In the genomic region with DNA sequence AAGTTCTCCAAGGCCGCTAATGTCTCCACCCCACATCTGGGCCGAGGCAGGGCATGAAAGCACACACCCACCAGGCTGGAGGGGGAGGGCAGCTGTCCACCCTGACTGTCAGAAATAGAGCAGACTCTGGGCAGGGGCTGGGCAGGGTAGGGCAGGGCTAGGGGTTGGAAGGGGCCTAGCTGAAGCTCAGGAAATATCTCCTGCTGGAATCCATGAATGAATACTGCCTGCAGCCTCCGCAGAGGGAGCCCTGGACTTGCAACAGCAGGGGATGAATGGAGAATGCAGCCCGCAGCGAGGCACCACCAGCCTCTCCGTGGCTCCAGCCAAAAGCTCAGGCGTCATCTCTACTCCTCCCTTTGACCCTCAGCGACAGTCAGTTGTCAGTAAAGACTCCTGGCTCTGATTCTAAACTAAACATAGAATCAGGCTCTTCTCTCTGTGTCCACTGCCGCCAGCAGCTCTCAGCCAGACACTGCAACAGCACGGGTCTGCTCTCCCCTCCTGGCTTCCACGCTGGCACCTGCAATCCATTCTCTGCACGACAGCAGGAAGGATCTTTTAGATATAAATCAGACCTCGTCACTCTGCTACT, we compare ENCODE assay signal across 10 cellular contexts. TPM values are rescaled to one million over a fixed set of nuclear protein-coding genes. Genes with fewer than 3 reads are reported as not detected.
DNase-seq lines count a peak whose midpoint lies in the region; ATAC-seq, FAIRE-seq and TF ChIP-seq lines count a peak whose summit lies in the region.
"Had no signal": no experiment of that assay in that cellular context is flagged by ENCODE, and none has a peak within 500 bp of the region (broad histone marks: within the 10 kb centered on the region; RNA-seq: fewer than 3 reads in every experiment).

No MANE protein-coding gene starts in this region.

- in situ Hi-C loops in G401 (cut with HindIII; ENCODE audit: low sequenced_read_pairs) = no loop called here

- ATAC-seq in right cardiac atrium (peak; percentile 78), GM19397 (IDR thresholded peaks at IDR 0.05; ENCODE audit: unreplicated experiment) (no peak)

- H3K9me3 ChIP-seq in right cardiac atrium (ENCODE audit: control insufficient read depth, low read length) = no peaks in the 10 kb centered on the region
- no peaks in the 10 kb centered on the region for H3K9me3 ChIP-seq in esophagus muscularis mucosa

- H3K27ac ChIP-seq in right cardiac atrium (ENCODE audit: low read length) (peak overlapping the region; percentile 33), esophagus muscularis mucosa (replicated peaks in 1 of 4) (no peak overlapping the region)
- H3K27ac ChIP-seq: C4-2B had no signal

- H3K27me3 ChIP-seq in right cardiac atrium (ENCODE audit: control insufficient read depth, insufficient read depth) = no peaks in the 10 kb centered on the region
- peaks cover 0 to 95% (median 16%) of the 10 kb centered on the region in 4 donors for H3K27me3 ChIP-seq in esophagus muscularis mucosa

- peak; percentile 3 for DNase-seq in G401 (ENCODE audit: low spot score)
- peak; percentile 21 for DNase-seq in amniotic epithelial cell (ENCODE audit: low read depth)
- peak; percentile 50 to 72 (median 71) for DNase-seq in right cardiac atrium
- peak in 47 of 56 donors; percentile 4 to 76 (median 43) for DNase-seq in nucleus accumbens (lab: John Stamatoyannopoulos, UW)
- DNase-seq in activated CD4-positive, alpha-beta T cell treated with anti-CD3 and anti-CD28 coated beads for 1 hour = no peak
- no peak for DNase-seq in RCC 7860 (ENCODE audit: low spot score)
- DNase-seq in esophagus muscularis mucosa (ENCODE audit: extremely low spot score) = no peak
- DNase-seq: stimulated activated naive CD4-positive, alpha-beta T cell treated with Interleukin-2 at 50 U/mL for 16 hours had no signal

- H3K4me3 ChIP-seq in right cardiac atrium (ENCODE audit: low read length) (no peak overlapping the region), esophagus muscularis mucosa (no peak overlapping the region)

- no peak for FAIRE-seq in RCC 7860 (lab: Jason Lieb, UNC)

- TF ChIP-seq POLR2A in esophagus muscularis mucosa (IDR thresholded peaks at IDR 0.05; ENCODE audit: low read depth) = no peak

- 16% methylated on average over 13 of the region's 13 CpGs for WGBS in right cardiac atrium
- 41% methylated on average over 10 of the region's 13 CpGs for WGBS in esophagus muscularis mucosa

- TF ChIP-seq EP300 in esophagus muscularis mucosa (IDR thresholded peaks at IDR 0.05) = no peak

- intact Hi-C loops in right cardiac atrium (cut with DNase I) (no loop called here), esophagus muscularis mucosa (cut with DNase I) (no loop called here)

- H3K36me3 ChIP-seq in esophagus muscularis mucosa = no peaks in the 10 kb centered on the region

- no peak for TF ChIP-seq CTCF in esophagus muscularis mucosa (IDR thresholded peaks at IDR 0.05)

- H3K4me1 ChIP-seq in right cardiac atrium (ENCODE audit: control insufficient read depth, insufficient read depth, low read length) (peaks cover 3% of the 10 kb centered on the region), esophagus muscularis mucosa (peaks cover 15 to 26% (median 24%) of the 10 kb centered on the region in 4 donors)

RNA-seq across cellular contexts. Expression of gene NGFR, which starts 23.9 kb away (rescaled TPM):
- total RNA-seq in G401 (2014; rRNA removed; shearing (Covaris generic)) = 2.7 and 3.9 TPM in 2 replicates
- total RNA-seq in right cardiac atrium (10 to 100 TPM; 21.6 to 39.8 (median 29.4) TPM), esophagus muscularis mucosa (10 to 100 TPM; 12.9 to 31.6 (median 22.6) TPM)
- polyA plus RNA-seq in right cardiac atrium = 16.5 TPM

RNA-seq across cellular contexts. Expression of gene PHB1, which starts 56.5 kb away (rescaled TPM):
- total RNA-seq in G401 (2014; rRNA removed; shearing (Covaris generic)) = 268 and 273 TPM in 2 replicates
- total RNA-seq in right cardiac atrium (100 to 1,000 TPM; 186 to 239 (median 201) TPM), esophagus muscularis mucosa (100 to 1,000 TPM in 1 of 4 donors, 10 to 100 TPM in 3; 75.6 to 101 (median 95.6) TPM)
- 230 TPM for polyA plus RNA-seq in right cardiac atrium

Comparison
In these comparisons a context has a peak if more than half of its experiments do, and no peak if none do; other contexts are left out.
1. DNase-seq: peak in G401 (single experiment), amniotic epithelial cell (single experiment), right cardiac atrium (3 of 3) and nucleus accumbens (47 of 56); none in activated CD4-positive, alpha-beta T cell treated with anti-CD3 and anti-CD28 coated beads for 1 hour (single experiment), RCC 7860 (single experiment) and esophagus muscularis mucosa (single experiment).